In the genomic region with DNA sequence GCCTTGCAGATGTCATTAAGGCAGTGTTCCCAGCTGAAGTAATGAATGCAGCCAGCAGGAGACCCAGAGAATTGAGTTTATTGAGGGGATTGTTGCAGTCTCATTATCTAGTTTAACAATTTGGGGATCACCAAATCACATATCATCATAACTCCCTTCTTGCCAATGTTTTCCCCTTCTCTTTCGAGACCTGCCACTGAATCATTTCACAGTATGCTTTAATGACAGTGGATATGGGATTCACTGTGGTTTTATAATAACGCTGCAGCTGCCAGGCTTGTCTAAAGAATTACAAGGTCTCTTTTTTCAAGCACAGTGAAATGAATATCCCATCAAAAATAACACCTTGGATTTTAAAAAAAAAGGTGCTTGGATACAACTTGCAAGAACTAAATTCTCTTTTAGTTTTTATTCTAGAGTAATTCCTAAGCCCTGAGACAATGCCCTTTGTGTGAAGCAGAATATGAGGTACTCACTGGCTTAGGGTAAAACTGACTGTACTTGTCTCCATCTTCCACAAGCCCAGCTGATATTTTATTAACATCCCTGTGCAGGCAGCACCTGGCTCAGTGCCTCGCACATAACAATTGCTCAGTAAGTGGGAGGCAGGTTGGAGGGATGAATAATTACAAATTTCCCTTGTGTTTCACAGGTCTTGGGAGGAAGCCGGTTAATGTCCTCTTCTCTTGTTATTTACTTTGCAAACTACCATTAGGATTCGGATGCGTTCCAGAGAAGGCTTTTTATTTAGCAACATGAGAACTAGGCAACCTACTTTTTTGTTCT, we compare ENCODE assay signal across 24 cellular contexts.
DNase-seq lines count a peak whose midpoint lies in the region; ATAC-seq and TF ChIP-seq lines count a peak whose summit lies in the region.
"Had no signal": no experiment of that assay in that cellular context is flagged by ENCODE, and none has a peak within 500 bp of the region (broad histone marks: within the 10 kb centered on the region; RNA-seq: fewer than 3 reads in every experiment).

No MANE protein-coding gene starts in this region.

- peaks cover 3% of the 10 kb centered on the region for H3K27me3 Mint-ChIP-seq in GM23338 (ENCODE audit: insufficient read depth, low read depth, poor library complexity)
- H3K27me3 Mint-ChIP-seq: activated T-cell treated with anti-CD3 and anti-CD28 coated beads, Interleukin-2, amount 50 U/mL, for 24 hours; stimulated activated naive CD8-positive, alpha-beta T cell treated with anti-CD3 and anti-CD28 coated beads, Interleukin-15, amount 100 ng/mL, for 72 hours had no signal

- no peaks in the 10 kb centered on the region for H3K27me3 ChIP-seq in GM23338 (ENCODE audit: insufficient read depth)
- H3K27me3 ChIP-seq in iPS DF 6.9 (ENCODE audit: control insufficient read depth, insufficient read depth, low read length) = no peaks in the 10 kb centered on the region
- H3K27me3 ChIP-seq in Karpas-422 (ENCODE audit: low read length) = no peaks in the 10 kb centered on the region
- H3K27me3 ChIP-seq: foreskin keratinocyte, hepatocyte, tibial artery had no signal

- peak overlapping the region; percentile 16; the same call in 1 of the 3 replicates for H3K4me3 Mint-ChIP-seq in GM23338
- H3K4me3 Mint-ChIP-seq: activated T-cell treated with anti-CD3 and anti-CD28 coated beads, Interleukin-2, amount 50 U/mL, for 24 hours; brain; CD14-positive monocyte; neural crest cell; stimulated activated naive CD8-positive, alpha-beta T cell treated with anti-CD3 and anti-CD28 coated beads, Interleukin-15, amount 100 ng/mL, for 72 hours had no signal

- H3K4me1 ChIP-seq in GM23338 (ENCODE audit: insufficient read depth) (peaks cover 16% of the 10 kb centered on the region), iPS DF 6.9 (ENCODE audit: control insufficient read depth, insufficient read depth, low read length) (no peaks in the 10 kb centered on the region), Karpas-422 (ENCODE audit: low read length) (no peaks in the 10 kb centered on the region)
- H3K4me1 ChIP-seq: foreskin keratinocyte, tibial artery had no signal

- H3K9ac ChIP-seq in Karpas-422 (ENCODE audit: low read length) = no peak overlapping the region

- DNase-seq in GM23338 (ENCODE audit: low spot score) (peak; percentile 45), NCI-H146 (lab: John Stamatoyannopoulos, UW) (peak; percentile 79), UCSD-AML1 (lab: John Stamatoyannopoulos, UW; ENCODE audit: unreplicated experiment) (peak; percentile 1), iPS DF 6.9 (ENCODE audit: low read depth, low spot score) (peak; percentile 7), Karpas-422 (no peak), NCI-H1694 treated with DMSO at 0.1 percent for 48 hours (lab: John Stamatoyannopoulos, UW) (no peak)
- DNase-seq in activated CD4-positive, alpha-beta T cell treated with anti-CD3 and anti-CD28 coated beads for 48 hours = no peak
- DNase-seq: activated CD8-positive, alpha-beta memory T cell treated with anti-CD3 and anti-CD28 coated beads for 24 hours; activated T-cell treated with anti-CD3 and anti-CD28 coated beads, Interleukin-2, amount 50 U/mL, for 24 hours; effector memory CD4-positive, alpha-beta T cell; EL; foreskin keratinocyte; IMR-90; mucosa of descending colon; NCI-H1436; stimulated activated naive CD8-positive, alpha-beta T cell treated with anti-CD3 and anti-CD28 coated beads, Interleukin-15, amount 100 ng/mL, for 72 hours; tibial artery had no signal

- H3K4me2 ChIP-seq in GM23338 (peak overlapping the region; percentile 25), Karpas-422 (ENCODE audit: low read depth, low read length, poor library complexity, severe bottlenecking) (no peak overlapping the region)
- H3K4me2 ChIP-seq: hepatocyte had no signal

- H3K36me3 Mint-ChIP-seq in GM23338 (ENCODE audit: low read depth) = no peaks in the 10 kb centered on the region; the same call in 2 of the 3 replicates
- H3K36me3 Mint-ChIP-seq: brain, CD14-positive monocyte had no signal

- H4K20me1 ChIP-seq in GM23338 (replicated peaks; ENCODE audit: insufficient read depth) = no peaks in the 10 kb centered on the region
- no peaks in the 10 kb centered on the region for H4K20me1 ChIP-seq in Karpas-422 (ENCODE audit: insufficient read depth, low read depth, low read length)

- H3K4me3 ChIP-seq in GM23338 = peak overlapping the region; percentile 5; the same call in 1 of the 2 replicates
- H3K4me3 ChIP-seq in iPS DF 6.9 (ENCODE audit: low read length) = no peak overlapping the region
- no peak overlapping the region for H3K4me3 ChIP-seq in Karpas-422 (ENCODE audit: low read length)
- H3K4me3 ChIP-seq: hepatocyte, lung, mucosa of descending colon, tibial artery had no signal

- peak overlapping the region; percentile 80 for H3K27ac Mint-ChIP-seq in GM23338
- H3K27ac Mint-ChIP-seq: activated T-cell treated with anti-CD3 and anti-CD28 coated beads, Interleukin-2, amount 50 U/mL, for 24 hours; CD14-positive monocyte; stimulated activated naive CD8-positive, alpha-beta T cell treated with anti-CD3 and anti-CD28 coated beads, Interleukin-15, amount 100 ng/mL, for 72 hours had no signal

- H3K9me3 Mint-ChIP-seq in GM23338 = no peaks in the 10 kb centered on the region; the same call in 2 of the 3 replicates
- H3K9me3 Mint-ChIP-seq: neural crest cell had no signal

- TF ChIP-seq CTCF in GM23338 (conservative IDR thresholded peaks at IDR 0.05; ENCODE audit: low read depth in 2 of 2) = no peak

- ATAC-seq in GM23338 (peak; percentile 70), HG03135 (IDR thresholded peaks at IDR 0.05; ENCODE audit: unreplicated experiment) (no peak)
- ATAC-seq: foreskin keratinocyte; HCT116; mucosa of descending colon; stimulated activated naive CD8-positive, alpha-beta T cell treated with anti-CD3 and anti-CD28 coated beads, Interleukin-15, amount 100 ng/mL, for 72 hours had no signal

- H2AFZ ChIP-seq in GM23338 (peak overlapping the region; percentile 56; the same call in 1 of the 2 replicates), Karpas-422 (ENCODE audit: low read length) (no peak overlapping the region)
- H2AFZ ChIP-seq: hepatocyte had no signal

- no peaks in the 10 kb centered on the region for H3K9me3 ChIP-seq in iPS DF 6.9 (ENCODE audit: control insufficient read depth, insufficient read depth, low read length)
- no peaks in the 10 kb centered on the region for H3K9me3 ChIP-seq in Karpas-422 (ENCODE audit: low read length)
- H3K9me3 ChIP-seq: mucosa of descending colon, tibial artery had no signal

- no CpG with 5 or more reads among the region's 6 CpGs for WGBS in iPS DF 6.9 (ENCODE audit: insufficient coverage, insufficient read length)

- peak overlapping the region; percentile 10; the same call in 1 of the 2 replicates for H3K27ac ChIP-seq in GM23338 (ENCODE audit: low read depth)
- H3K27ac ChIP-seq in iPS DF 6.9 (ENCODE audit: low read length) = no peak overlapping the region
- no peak overlapping the region for H3K27ac ChIP-seq in Karpas-422 (ENCODE audit: low read length)
- H3K27ac ChIP-seq: foreskin keratinocyte, hepatocyte, tibial artery had no signal

- no peaks in the 10 kb centered on the region for H3F3A ChIP-seq in GM23338 (replicated peaks; ENCODE audit: low read depth)

- H3K9me2 ChIP-seq in GM23338 (ENCODE audit: insufficient read depth) (peaks cover 8% of the 10 kb centered on the region), Karpas-422 (replicated peaks; ENCODE audit: insufficient read depth, low read length) (no peaks in the 10 kb centered on the region; the same call in 1 of the 2 replicates)

- H3K79me2 ChIP-seq in GM23338 (replicated peaks; ENCODE audit: insufficient read depth) (no peaks in the 10 kb centered on the region), Karpas-422 (ENCODE audit: low read length) (no peaks in the 10 kb centered on the region)
- H3K79me2 ChIP-seq: hepatocyte had no signal

- H3K36me3 ChIP-seq in GM23338 (ENCODE audit: insufficient read depth) (no peaks in the 10 kb centered on the region), iPS DF 6.9 (ENCODE audit: control insufficient read depth, insufficient read depth, low read length) (no peaks in the 10 kb centered on the region), Karpas-422 (ENCODE audit: insufficient read depth, low read length) (no peaks in the 10 kb centered on the region)
- H3K36me3 ChIP-seq: tibial artery had no signal

- H3K4me1 Mint-ChIP-seq in GM23338 = peaks cover 27% of the 10 kb centered on the region
- H3K4me1 Mint-ChIP-seq: CD14-positive monocyte; neural crest cell; stimulated activated naive CD8-positive, alpha-beta T cell treated with anti-CD3 and anti-CD28 coated beads, Interleukin-15, amount 100 ng/mL, for 72 hours had no signal

TF ChIP-seq in GM23338, 12 proteins besides CTCF, POLR2A, EP300 and RAD21:
- TF ChIP-seq NANOG (IDR thresholded peaks at IDR 0.05; ENCODE audit: borderline replicate concordance) (peak; percentile 72; the same call in 1 of the 2 replicates), ETS1 (IDR thresholded peaks at IDR 0.05) (no peak), CREB1 (CRISPR knock-in tag; IDR thresholded peaks at IDR 0.05; ENCODE audit: low read depth) (no peak), STAT1 (IDR thresholded peaks at IDR 0.05; ENCODE audit: unreplicated experiment) (no peak)

Comparison
In these comparisons a context has a peak if more than half of its experiments do, and no peak if none do; other contexts are left out.
1. DNase-seq: peak in GM23338 (single experiment), NCI-H146 (single experiment), UCSD-AML1 (single experiment) and iPS DF 6.9 (single experiment); none in Karpas-422 (single experiment), NCI-H1694 treated with DMSO at 0.1 percent for 48 hours (single experiment) and activated CD4-positive, alpha-beta T cell treated with anti-CD3 and anti-CD28 coated beads for 48 hours (single experiment).